Comparison of ENCODE assay signal across 19 cellular contexts in genomic region chr4:76787898-76788297, GRCh38.
A peak's percentile ranks its signal among the peaks of the same experiment; 100 is the strongest.
DNase-seq lines count a peak whose midpoint lies in the region; ATAC-seq, FAIRE-seq and TF ChIP-seq lines count a peak whose summit lies in the region.
"Had no signal": no experiment of that assay in that cellular context is flagged by ENCODE, and none has a peak within 500 bp of the region (broad histone marks: within the 10 kb centered on the region; RNA-seq: fewer than 3 reads in every experiment).

No MANE protein-coding gene starts in this region.

- no peaks in the 10 kb centered on the region for H3K27me3 Mint-ChIP-seq in Calu3 (ENCODE audit: unreplicated experiment)
- H3K27me3 Mint-ChIP-seq in activated T-helper 17 cell treated with anti-CD3 and anti-CD28 coated beads, Interleukin-2, amount 50 U/mL, for 72 hours, result peaks cover 7% of the 10 kb centered on the region

- in situ Hi-C loops in G401 (cut with HindIII; ENCODE audit: low sequenced_read_pairs), result no loop called here

- TF ChIP-seq CTCF in Calu3 (IDR thresholded peaks at IDR 0.05; ENCODE audit: unreplicated experiment), result no peak

- no peak for TF ChIP-seq POLR2A in GM12891 (IDR thresholded peaks at IDR 0.05; ENCODE audit: low read depth, low read length)

- intact Hi-C loops in Calu3 (cut with micrococcal nuclease; ENCODE audit: unreplicated experiment), result loop anchor here (10.0 kb wide), 1 partner anchor 167 kb away; no protein-coding TSS in a partner anchor

- no peak for DNase-seq in Calu3
- peak; percentile 20 for DNase-seq in HT1080 (ENCODE audit: low read depth)
- peak; percentile 58 for DNase-seq in myocyte (ENCODE audit: low read depth)
- DNase-seq in GM12891 (ENCODE audit: insufficient read length, low spot score), result no peak
- DNase-seq in NCI-H2196 (lab: John Stamatoyannopoulos, UW; ENCODE audit: unreplicated experiment), result no peak
- no peak for DNase-seq in G401 (ENCODE audit: low spot score)
- DNase-seq: BE2C, DMS79, GM23248, KG1, NCI-H1105 treated with DMSO at 0.1 percent for 48 hours, NCI-H2029 treated with DMSO at 0.1 percent for 48 hours, NCI-H345, NCI-H524, NCI-H774, Right ventricle myocardium superior had no signal

- H3K9me3 Mint-ChIP-seq in Calu3 (ENCODE audit: low read depth, unreplicated experiment), result no peaks in the 10 kb centered on the region
- no peaks in the 10 kb centered on the region for H3K9me3 Mint-ChIP-seq in activated T-helper 17 cell treated with anti-CD3 and anti-CD28 coated beads, Interleukin-2, amount 50 U/mL, for 72 hours

- H3K36me3 Mint-ChIP-seq in Calu3 (ENCODE audit: insufficient read depth, unreplicated experiment), result peaks cover 42% of the 10 kb centered on the region
- H3K36me3 Mint-ChIP-seq in activated T-helper 17 cell treated with anti-CD3 and anti-CD28 coated beads, Interleukin-2, amount 50 U/mL, for 72 hours (ENCODE audit: low read depth), result no peaks in the 10 kb centered on the region

- no TSS peak for BruUV-seq in Calu3 (replicated peaks; lab: Mats Ljungman, UMichigan)

- peak overlapping the region; percentile 23 for H3K27ac Mint-ChIP-seq in Calu3 (ENCODE audit: unreplicated experiment)
- no peak overlapping the region for H3K27ac Mint-ChIP-seq in activated T-helper 17 cell treated with anti-CD3 and anti-CD28 coated beads, Interleukin-2, amount 50 U/mL, for 72 hours

- no peak overlapping the region for H3K4me3 Mint-ChIP-seq in Calu3 (ENCODE audit: low read depth, unreplicated experiment)
- H3K4me3 Mint-ChIP-seq in activated T-helper 17 cell treated with anti-CD3 and anti-CD28 coated beads, Interleukin-2, amount 50 U/mL, for 72 hours, result no peak overlapping the region

- CTCF ChIA-PET in Calu3 (lab: Charles Lee), result no interaction called here

- FAIRE-seq in GM12891 (lab: Jason Lieb, UNC), result no peak
- FAIRE-seq: GM12878, HepG2 had no signal

- ATAC-seq in activated T-helper 17 cell treated with anti-CD3 and anti-CD28 coated beads, Interleukin-2, amount 50 U/mL, for 72 hours (replicated peaks), result peak; percentile 34
- ATAC-seq: GM12878, HepG2 had no signal

- H3K4me1 Mint-ChIP-seq in Calu3 (ENCODE audit: low read depth, unreplicated experiment), result no peaks in the 10 kb centered on the region
- no peaks in the 10 kb centered on the region for H3K4me1 Mint-ChIP-seq in activated T-helper 17 cell treated with anti-CD3 and anti-CD28 coated beads, Interleukin-2, amount 50 U/mL, for 72 hours

TF ChIP-seq in GM12891, 5 proteins besides CTCF, POLR2A, EP300 and RAD21:
- TF ChIP-seq TAF1 (IDR thresholded peaks at IDR 0.05; ENCODE audit: low read depth, low read length) (no peak), POLR2AphosphoS5 (IDR thresholded peaks at IDR 0.05; ENCODE audit: low read depth, low read length) (no peak), POU2F2 (IDR thresholded peaks at IDR 0.05; ENCODE audit: low read depth, low read length) (no peak), PAX5 (IDR thresholded peaks at IDR 0.05; ENCODE audit: insufficient read depth, low read length, severe bottlenecking) (no peak), SPI1 (IDR thresholded peaks at IDR 0.05; ENCODE audit: low read depth, low read length) (no peak)

Comparison
In these comparisons a context has a peak if more than half of its experiments do, and no peak if none do; other contexts are left out.
1. DNase-seq: peak in HT1080 (single experiment) and myocyte (single experiment); none in Calu3 (single experiment), GM12891 (single experiment), NCI-H2196 (single experiment) and G401 (single experiment).